In genomic region chr20:31712564-31713311, GRCh38 we compare ENCODE assay signal across 8 cellular contexts. TPM values are rescaled to one million over a fixed set of nuclear protein-coding genes. Genes with fewer than 3 reads are reported as not detected.
DNase-seq lines count a peak whose midpoint lies in the region; TF ChIP-seq lines count a peak whose summit lies in the region.

No MANE protein-coding gene starts in this region.

- no peak overlapping the region for H2AFZ ChIP-seq in hepatocyte

- H3K27me3 ChIP-seq in HUES48 (ENCODE audit: control insufficient read depth, insufficient read depth, low read length) (no peaks in the 10 kb centered on the region), hepatocyte (no peaks in the 10 kb centered on the region)

- no peaks in the 10 kb centered on the region for H3K9me3 ChIP-seq in HUES48 (ENCODE audit: control insufficient read depth, insufficient read depth, low read length)
- H3K9me3 ChIP-seq in hepatocyte (ENCODE audit: low read depth), result no peaks in the 10 kb centered on the region

- peak overlapping the region; percentile 22 for H3K4me3 ChIP-seq in HUES48 (ENCODE audit: low read depth, low read length)
- no peak overlapping the region for H3K4me3 ChIP-seq in hepatocyte

- no peaks in the 10 kb centered on the region for H4K20me1 ChIP-seq in hepatocyte (ENCODE audit: insufficient read depth, poor library complexity, severe bottlenecking)

- no peaks in the 10 kb centered on the region for H3K9me2 ChIP-seq in hepatocyte (replicated peaks; ENCODE audit: insufficient read depth)

- peaks cover 39% of the 10 kb centered on the region for H3K36me3 ChIP-seq in HUES48 (ENCODE audit: control insufficient read depth, insufficient read depth, low read length)
- no peaks in the 10 kb centered on the region for H3K36me3 ChIP-seq in hepatocyte (replicated peaks; ENCODE audit: insufficient read depth, low read depth)

- DNase-seq in AG20443 (ENCODE audit: low spot score) (peak; percentile 85), astrocyte of the hippocampus (ENCODE audit: low read depth, low spot score) (peak; percentile 96), hepatocyte (ENCODE audit: low spot score) (peak; percentile 75), pulmonary artery endothelial cell (ENCODE audit: low read depth, low spot score) (peak; percentile 91), NCI-H2227 (lab: John Stamatoyannopoulos, UW; ENCODE audit: unreplicated experiment) (no peak), SK-N-DZ (ENCODE audit: low spot score) (no peak)
- no peak for DNase-seq in activated CD4-positive, alpha-beta T cell treated with anti-CD3 and anti-CD28 coated beads, Interleukin-2, amount 50 U/mL, for 1 hour

- H3K4me1 ChIP-seq in HUES48 (ENCODE audit: control insufficient read depth, insufficient read depth, low read length) (peaks cover 59% of the 10 kb centered on the region), hepatocyte (ENCODE audit: insufficient read depth) (peaks cover 62% of the 10 kb centered on the region)

- H3K9ac ChIP-seq in HUES48 (ENCODE audit: low read depth, low read length), result peak overlapping the region; percentile 29; the same call in 1 of the 2 replicates

- peaks cover 96% of the 10 kb centered on the region for H3K79me2 ChIP-seq in hepatocyte

- H3K4me2 ChIP-seq in hepatocyte, result peak overlapping the region; percentile 62

- H3K27ac ChIP-seq in HUES48 (ENCODE audit: low read depth, low read length) (peak overlapping the region; percentile 86), hepatocyte (peak overlapping the region; percentile 91)

- 31% methylated on average over 8 of the region's 8 CpGs for WGBS in hepatocyte (ENCODE audit: low lambda C conversion rate, missing lambda C conversion rate)

- TF ChIP-seq CTCF in hepatocyte (IDR thresholded peaks at IDR 0.05; ENCODE audit: poor library complexity), result no peak

RNA-seq across cellular contexts. Expression of gene BCL2L1, which starts 9.9 kb away (rescaled TPM):
- total RNA-seq in hepatocyte, result 139 and 145 TPM in 2 replicates
- 104 and 108 TPM in 2 replicates for polyA plus RNA-seq in hepatocyte
- total RNA-seq in pulmonary artery endothelial cell, result 81.2 and 97.4 TPM in 2 replicates
- polyA plus RNA-seq in SK-N-DZ (2014; cell fraction: cytosol; rRNA removed), result 78.5 and 86.3 TPM in 2 replicates
- polyA plus RNA-seq in SK-N-DZ (2014; cell fraction: nucleus; rRNA removed), result 30.3 and 34.7 TPM in 2 replicates

RNA-seq across cellular contexts. Expression of gene TPX2, which starts 26.4 kb away (rescaled TPM):
- total RNA-seq in hepatocyte (22.9 and 23.9 TPM in 2 replicates), pulmonary artery endothelial cell (39.3 and 82.0 TPM in 2 replicates)
- polyA plus RNA-seq in hepatocyte, result 16.3 and 18.5 TPM in 2 replicates
- polyA plus RNA-seq in SK-N-DZ (2014; cell fraction: cytosol; rRNA removed), result 121 and 138 TPM in 2 replicates
- polyA plus RNA-seq in SK-N-DZ (2014; cell fraction: nucleus; rRNA removed), result 484 and 677 TPM in 2 replicates

Comparison
In these comparisons a context has a peak if more than half of its experiments do, and no peak if none do; other contexts are left out.
1. DNase-seq: peak in AG20443 (single experiment), astrocyte of the hippocampus (single experiment), hepatocyte (single experiment) and pulmonary artery endothelial cell (single experiment); none in NCI-H2227 (single experiment), SK-N-DZ (single experiment) and activated CD4-positive, alpha-beta T cell treated with anti-CD3 and anti-CD28 coated beads, Interleukin-2, amount 50 U/mL, for 1 hour (single experiment).